In the genomic region with DNA sequence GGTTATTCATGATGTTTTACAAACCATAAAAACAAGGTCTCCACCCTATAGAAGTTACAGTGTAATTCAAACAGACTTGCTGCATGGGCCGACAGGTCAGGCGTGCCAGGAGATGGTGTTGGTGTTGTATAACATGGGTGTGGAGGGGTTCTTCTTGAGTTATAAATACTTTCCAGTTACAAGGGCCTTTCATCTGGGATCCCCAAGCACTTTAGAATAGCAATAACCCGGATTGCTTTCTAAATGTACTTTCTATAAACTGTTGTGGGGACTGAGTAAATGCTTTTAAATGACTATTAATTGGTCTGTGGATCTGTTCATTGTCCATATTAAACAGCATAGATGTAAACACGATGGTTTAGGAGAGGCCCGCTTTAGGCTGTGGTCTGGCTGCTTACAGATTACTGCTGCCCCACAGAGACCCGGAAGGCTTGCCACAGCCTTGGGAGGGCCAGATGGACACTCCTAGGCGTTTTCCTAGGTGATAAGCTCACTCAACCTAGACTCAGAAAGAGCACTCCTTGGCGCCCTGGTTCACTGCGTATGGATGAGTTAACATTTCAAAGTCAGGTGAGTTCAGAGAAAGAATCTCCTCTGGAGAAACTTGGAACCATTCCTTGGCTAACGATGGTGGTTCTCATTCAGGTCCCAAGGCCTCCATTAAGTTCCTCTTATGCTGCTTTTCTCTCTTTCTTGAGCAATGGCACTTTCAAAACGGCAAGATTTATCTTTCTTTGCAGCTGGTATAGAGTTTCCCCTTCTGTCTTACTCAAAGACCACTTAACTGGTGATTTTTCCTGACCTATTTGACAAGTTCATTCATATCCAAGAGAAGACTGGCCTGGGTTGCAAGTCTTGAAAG, we compare ENCODE assay signal across 17 cellular contexts. TPM values are rescaled to one million over a fixed set of nuclear protein-coding genes. Genes with fewer than 3 reads are reported as not detected.
DNase-seq lines count a peak whose midpoint lies in the region; ATAC-seq, FAIRE-seq and TF ChIP-seq lines count a peak whose summit lies in the region.
"Had no signal": no experiment of that assay in that cellular context is flagged by ENCODE, and none has a peak within 500 bp of the region (broad histone marks: within the 10 kb centered on the region; RNA-seq: fewer than 3 reads in every experiment).

No MANE protein-coding gene starts in this region.

- H3K27me3 ChIP-seq in thyroid gland (no peaks in the 10 kb centered on the region), gastrocnemius medialis (no peaks in the 10 kb centered on the region)
- H3K27me3 ChIP-seq: testis had no signal

- H3K4me3 ChIP-seq in thyroid gland (replicated peaks in 1 of 3) (no peak overlapping the region), gastrocnemius medialis (no peak overlapping the region)
- H3K4me3 ChIP-seq: skin epidermis, testis had no signal

- in situ Hi-C loops in gastrocnemius medialis (cut with MboI; ENCODE audit: low sequenced_read_pairs in 4 of 4) = no loop called here

- TF ChIP-seq CTCF in thyroid gland (IDR thresholded peaks at IDR 0.05) (no peak), gastrocnemius medialis (IDR thresholded peaks at IDR 0.05 in 4 of 5, conservative IDR thresholded peaks at IDR 0.05 in 1 of 5) (no peak)

- WGBS in thyroid gland, 2 donors = 49 to 54% methylated on average over 11 of the region's 11 CpGs

- peak; percentile 16 for DNase-seq in DMS79 (lab: John Stamatoyannopoulos, UW)
- DNase-seq in DMS79 treated with DMSO at 0.1 percent for 48 hours (lab: John Stamatoyannopoulos, UW) = no peak
- peak; percentile 66 for DNase-seq in OCI-M2 (lab: John Stamatoyannopoulos, UW; ENCODE audit: unreplicated experiment)
- DNase-seq in thyroid gland = peak; percentile 58 to 66
- DNase-seq in HK-2 (ENCODE audit: unreplicated experiment) = no peak
- DNase-seq in gastrocnemius medialis = no peak
- no peak for DNase-seq in medulla oblongata (ENCODE audit: extremely low spot score)
- DNase-seq: activated CD8-positive, alpha-beta T cell treated with anti-CD3 and anti-CD28 coated beads for 36 hours; central memory CD4-positive, alpha-beta T cell; DND-41; left ventricle myocardium superior; testis had no signal

- H3K36me3 ChIP-seq in thyroid gland = no peaks in the 10 kb centered on the region
- H3K36me3 ChIP-seq in gastrocnemius medialis = no peaks in the 10 kb centered on the region

- H3K27ac ChIP-seq in thyroid gland (no peak overlapping the region), gastrocnemius medialis (no peak overlapping the region)
- H3K27ac ChIP-seq: parathyroid adenoma, testis had no signal

- peak; percentile 85 for FAIRE-seq in colon (lab: Jason Lieb, UNC)

- intact Hi-C loops in thyroid gland (cut with DNase I) (no loop called here), gastrocnemius medialis (cut with DNase I; ENCODE audit: low total_unique reads) (no loop called here)

- peaks cover 6 to 15% of the 10 kb centered on the region in 2 donors for H3K4me1 ChIP-seq in thyroid gland
- H3K4me1 ChIP-seq in gastrocnemius medialis = peaks cover 12 to 25% of the 10 kb centered on the region in 2 donors
- H3K4me1 ChIP-seq: parathyroid adenoma had no signal

- no peak for ATAC-seq in gastrocnemius medialis
- ATAC-seq: activated CD8-positive, alpha-beta T cell treated with anti-CD3 and anti-CD28 coated beads for 36 hours; left ventricle myocardium superior had no signal

- H3K9me3 ChIP-seq in thyroid gland (no peaks in the 10 kb centered on the region), gastrocnemius medialis (no peaks in the 10 kb centered on the region)
- H3K9me3 ChIP-seq: testis had no signal

- no peak for TF ChIP-seq POLR2A in thyroid gland (IDR thresholded peaks at IDR 0.05)
- TF ChIP-seq POLR2A in gastrocnemius medialis (IDR thresholded peaks at IDR 0.05) = no peak

RNA-seq across cellular contexts. Expression of a gene that starts 3.6 kb away (rescaled TPM):
- total RNA-seq in thyroid gland (not detected), gastrocnemius medialis (not detected)
- total RNA-seq: A172; activated CD8-positive, alpha-beta T cell treated with anti-CD3 and anti-CD28 coated beads for 36 hours; left ventricle myocardium superior; myocyte had no signal

RNA-seq across cellular contexts. Expression of a gene that starts 35.8 kb away (rescaled TPM):
- 10 to 100 TPM; 10.1 to 23.6 (median 10.9) TPM for total RNA-seq in thyroid gland
- total RNA-seq in gastrocnemius medialis = 1 to 10 TPM; 4.4 to 9.4 (median 6.4) TPM

Comparison
In these comparisons a context has a peak if more than half of its experiments do, and no peak if none do; other contexts are left out.
1. DNase-seq: peak in DMS79 (single experiment), OCI-M2 (single experiment) and thyroid gland (2 of 2); none in DMS79 treated with DMSO at 0.1 percent for 48 hours (single experiment), HK-2 (single experiment), gastrocnemius medialis (0 of 2) and medulla oblongata (single experiment).